Comparison of ENCODE assay signal across 24 cellular contexts in genomic region chr1:31677401-31677800, GRCh38. TPM values are rescaled to one million over a fixed set of nuclear protein-coding genes. Genes with fewer than 3 reads are reported as not detected.
"Had no signal": no experiment of that assay in that cellular context is flagged by ENCODE, and none has a peak within 500 bp of the region (broad histone marks: within the 10 kb centered on the region; RNA-seq: fewer than 3 reads in every experiment).

No MANE protein-coding gene starts in this region.

- H3K27ac ChIP-seq: KMS-11 had no signal

- H3K9ac ChIP-seq: KMS-11, SK-N-SH had no signal

- DNase-seq: IMR-90, Kasumi-1, MV-4-11, NCI-H1048, NCI-H1105, NCI-H1417, NCI-H1436 treated with DMSO at 0.1 percent for 48 hours, NCI-H1694, NCI-H187 treated with DMSO at 0.1 percent for 48 hours, NCI-H2029 treated with DMSO at 0.1 percent for 48 hours, NCI-H226, NCI-H510A, NCI-H524 treated with DMSO at 0.1 percent for 48 hours, NCI-H69, NCI-H774, RPMI8226, SHP77, SK-N-SH, SW 1271 had no signal

- ATAC-seq: HepG2 had no signal

- H3K9me3 ChIP-seq: SK-N-SH had no signal

- H3K4me2 ChIP-seq: KMS-11, SK-N-SH had no signal

RNA-seq across cellular contexts. Expression of gene HCRTR1, which starts 59.9 kb away (rescaled TPM):
- total RNA-seq: HepG2, HT1080, IMR-90, MCF 10A, SK-MEL-5 had no signal
- polyA plus RNA-seq: HepG2, IMR-90 had no signal
